In genomic region chr1:200625381-200625824, GRCh38 we compare ENCODE assay signal across 11 cellular contexts. TPM values are rescaled to one million over a fixed set of nuclear protein-coding genes. Genes with fewer than 3 reads are reported as not detected.
DNase-seq lines count a peak whose midpoint lies in the region; ATAC-seq and TF ChIP-seq lines count a peak whose summit lies in the region.
"Had no signal": no experiment of that assay in that cellular context is flagged by ENCODE, and none has a peak within 500 bp of the region (broad histone marks: within the 10 kb centered on the region; RNA-seq: fewer than 3 reads in every experiment).

No MANE protein-coding gene starts in this region.

- no peaks in the 10 kb centered on the region for H3K27me3 ChIP-seq in BLaER1 treated with 17β-estradiol and CSF1 and Interleukin-3, amounts not matched to agents 10 nM and 100 nM
- H3K27me3 ChIP-seq in MM.1S (replicated peaks; ENCODE audit: insufficient read depth, low read length): no peaks in the 10 kb centered on the region
- H3K27me3 ChIP-seq in Peyer's patch: no peaks in the 10 kb centered on the region

- peaks cover 66% of the 10 kb centered on the region for H3F3A ChIP-seq in MM.1S (ENCODE audit: insufficient read depth, low read length)

- H3K9ac ChIP-seq in BLaER1 treated with 17β-estradiol and CSF1 and Interleukin-3, amounts not matched to agents 10 nM and 100 nM: no peak overlapping the region; a peak in 1 of 22 replicates
- H3K9ac ChIP-seq in MM.1S (ENCODE audit: low read length): peak overlapping the region; percentile 28; the same call in 1 of the 2 replicates

- no peak overlapping the region for H3K4me3 ChIP-seq in BLaER1 treated with 17β-estradiol and CSF1 and Interleukin-3, amounts not matched to agents 10 nM and 100 nM
- H3K4me3 ChIP-seq in MM.1S (ENCODE audit: low read length) (0 out of 2 replicates have a peak overlapping the region, but pooled peaks have one; percentile 0), choroid plexus epithelial cell (ENCODE audit: low read depth, low read length) (no peak overlapping the region), Peyer's patch (no peak overlapping the region)

- DNase-seq in MM.1S (peak; percentile 80), choroid plexus epithelial cell (ENCODE audit: low read depth) (peak; percentile 60), SIG-M5 (lab: John Stamatoyannopoulos, UW) (no peak), omental fat pad (ENCODE audit: low spot score) (no peak), UCSD-AML1 (lab: John Stamatoyannopoulos, UW; ENCODE audit: unreplicated experiment) (no peak), Peyer's patch (no peak)
- DNase-seq: activated CD4-positive, alpha-beta T cell treated with anti-CD3 and anti-CD28 coated beads for 1 hour; EL; stimulated activated CD4-positive, alpha-beta T cell treated with anti-CD3 and anti-CD28 coated beads, Interleukin-4, amount 100 ng/mL, for 4 hours had no signal

- peak overlapping the region in 7 of 11 experiments; percentile 12 to 67 (median 34); a peak in 10 of 22 replicates for H3K27ac ChIP-seq in BLaER1 treated with 17β-estradiol and CSF1 and Interleukin-3, amounts not matched to agents 10 nM and 100 nM
- H3K27ac ChIP-seq in MM.1S (ENCODE audit: low read length): peak overlapping the region; percentile 72
- H3K27ac ChIP-seq in Peyer's patch: no peak overlapping the region

- H3K9me2 ChIP-seq in MM.1S (replicated peaks; ENCODE audit: insufficient read depth, low read length): no peaks in the 10 kb centered on the region

- H3K79me2 ChIP-seq in MM.1S (ENCODE audit: low read length): peaks cover 1% of the 10 kb centered on the region

- no peaks in the 10 kb centered on the region for H3K36me3 ChIP-seq in BLaER1 treated with 17β-estradiol and CSF1 and Interleukin-3, amounts not matched to agents 10 nM and 100 nM
- H3K36me3 ChIP-seq in MM.1S (replicated peaks; ENCODE audit: insufficient read depth, low read length) (no peaks in the 10 kb centered on the region), Peyer's patch (no peaks in the 10 kb centered on the region)

- no peaks in the 10 kb centered on the region for H4K20me1 ChIP-seq in BLaER1 treated with 17β-estradiol and CSF1 and Interleukin-3, amounts not matched to agents 10 nM and 100 nM
- no peaks in the 10 kb centered on the region for H4K20me1 ChIP-seq in MM.1S (ENCODE audit: insufficient read depth, low read length)

- TF ChIP-seq CTCF in MM.1S (IDR thresholded peaks at IDR 0.05; ENCODE audit: low read length): no peak
- TF ChIP-seq CTCF in choroid plexus epithelial cell (conservative IDR thresholded peaks at IDR 0.05; ENCODE audit: low read depth, low read length): no peak
- TF ChIP-seq CTCF in omental fat pad (IDR thresholded peaks at IDR 0.05): no peak
- TF ChIP-seq CTCF in Peyer's patch (IDR thresholded peaks at IDR 0.05): no peak

- peak overlapping the region; percentile 14; the same call in 1 of the 2 replicates for H2AFZ ChIP-seq in MM.1S (ENCODE audit: low read length)

- no peak for TF ChIP-seq POLR2A in Peyer's patch (IDR thresholded peaks at IDR 0.05)

- peaks cover 17 to 75% (median 37%) of the 10 kb centered on the region in 10 experiments for H3K4me1 ChIP-seq in BLaER1 treated with 17β-estradiol and CSF1 and Interleukin-3, amounts not matched to agents 10 nM and 100 nM
- H3K4me1 ChIP-seq in MM.1S (ENCODE audit: low read length) (peaks cover 51% of the 10 kb centered on the region), Peyer's patch (peaks cover 0 to 10% (median 3%) of the 10 kb centered on the region in 4 donors)

- ATAC-seq in GM18861 (IDR thresholded peaks at IDR 0.05; ENCODE audit: unreplicated experiment) (peak; percentile 24), omental fat pad (ENCODE audit: low FRiP score) (no peak)

- H3K9me3 ChIP-seq in BLaER1 treated with 17β-estradiol and CSF1 and Interleukin-3, amounts not matched to agents 10 nM and 100 nM (replicated peaks in 1 of 11): no peaks in the 10 kb centered on the region
- no peaks in the 10 kb centered on the region for H3K9me3 ChIP-seq in MM.1S (replicated peaks; ENCODE audit: insufficient read depth, low read length)
- no peaks in the 10 kb centered on the region for H3K9me3 ChIP-seq in Peyer's patch

- peak overlapping the region in 7 of 11 experiments; percentile 25 to 65 (median 56); a peak in 9 of 22 replicates for H3K4me2 ChIP-seq in BLaER1 treated with 17β-estradiol and CSF1 and Interleukin-3, amounts not matched to agents 10 nM and 100 nM
- peak overlapping the region; percentile 50 for H3K4me2 ChIP-seq in MM.1S (ENCODE audit: low read depth, low read length)

RNA-seq across cellular contexts. Expression of gene KIF14, which starts 4.9 kb away (rescaled TPM):
- total RNA-seq in omental fat pad (1 to 10 TPM in 1 of 4 donors, under 1 TPM in 3; 0.16 to 1.1 (median 0.23) TPM), Peyer's patch (1 to 10 TPM in 3 of 4 donors, under 1 TPM in 1; 0.85 to 2.5 (median 1.1) TPM)

RNA-seq across cellular contexts. Expression of gene DDX59, which starts 44.3 kb away (rescaled TPM):
- total RNA-seq in omental fat pad: 10 to 100 TPM; 15.1 to 30.4 (median 18.5) TPM
- total RNA-seq in Peyer's patch: 10 to 100 TPM; 13.7 to 59.4 (median 16.8) TPM

Comparison
In these comparisons a context has a peak if more than half of its experiments do, and no peak if none do; other contexts are left out.
1. H3K27ac ChIP-seq: peak in BLaER1 treated with 17β-estradiol and CSF1 and Interleukin-3, amounts not matched to agents 10 nM and 100 nM (7 of 11) and MM.1S (single experiment); none in Peyer's patch (0 of 4).
2. DNase-seq: peak in MM.1S (single experiment) and choroid plexus epithelial cell (single experiment); none in SIG-M5 (single experiment), omental fat pad (single experiment), UCSD-AML1 (single experiment) and Peyer's patch (0 of 3).